ENCODE assay signal across 22 cellular contexts in the genomic region with DNA sequence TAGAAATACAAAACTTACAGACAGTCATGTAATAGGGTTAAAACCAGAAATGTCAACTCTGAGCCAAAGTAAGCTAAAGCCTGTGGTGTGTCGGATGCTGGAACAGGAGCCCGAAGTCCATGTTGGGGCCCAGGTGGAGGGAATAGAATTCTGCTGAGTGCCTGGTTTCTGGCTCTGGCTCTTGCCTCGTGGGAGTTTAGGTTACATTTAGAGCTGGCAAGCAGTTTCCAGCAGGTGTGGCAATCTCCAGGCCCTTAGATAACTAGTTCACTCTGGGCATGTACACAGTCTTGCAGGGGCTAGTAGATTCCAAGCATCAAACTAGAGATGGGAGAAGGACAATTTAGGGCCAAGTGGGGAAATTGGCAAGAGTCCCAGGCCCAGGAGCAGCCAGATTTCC. TPM values are rescaled to one million over a fixed set of nuclear protein-coding genes. Genes with fewer than 3 reads are reported as not detected.
DNase-seq lines count a peak whose midpoint lies in the region; ATAC-seq and TF ChIP-seq lines count a peak whose summit lies in the region.
"Had no signal": no experiment of that assay in that cellular context is flagged by ENCODE, and none has a peak within 500 bp of the region (broad histone marks: within the 10 kb centered on the region; RNA-seq: fewer than 3 reads in every experiment).

No MANE protein-coding gene starts in this region.

- no peak overlapping the region for H3K4me3 Mint-ChIP-seq in nephron
- H3K4me3 Mint-ChIP-seq: CD8-positive, alpha-beta memory T cell had no signal

- H3K4me3 ChIP-seq in esophagus squamous epithelium (no peak overlapping the region), testis (no peak overlapping the region)
- H3K4me3 ChIP-seq: BLaER1 treated with 17β-estradiol and CSF1 and Interleukin-3, amounts not matched to agents 10 nM and 100 nM; GM23248; HAP-1 had no signal

- H3K9me3 ChIP-seq in esophagus squamous epithelium (peaks cover 0 to 7% (median 0%) of the 10 kb centered on the region in 3 donors), testis (no peaks in the 10 kb centered on the region)
- H3K9me3 ChIP-seq: HAP-1, SK-N-SH had no signal

- H3K27me3 ChIP-seq in esophagus squamous epithelium (no peaks in the 10 kb centered on the region), testis (no peaks in the 10 kb centered on the region)

- DNase-seq in G401 (ENCODE audit: low spot score) (peak; percentile 51), NCI-H1105 treated with DMSO at 0.1 percent for 48 hours (lab: John Stamatoyannopoulos, UW) (peak; percentile 48), left cardiac atrium (no peak), hypothalamus (lab: John Stamatoyannopoulos, UW) (no peak), esophagus squamous epithelium (lab: John Stamatoyannopoulos, UW) (no peak), testis (no peak)
- DNase-seq: CD8-positive, alpha-beta memory T cell; DND-41; GM23248; IMR-90; NCI-H1436; NCI-H2029; NCI-H510A; NCI-H774; OCI-M1; SHP77 treated with DMSO at 0.1 percent for 48 hours; SK-N-SH had no signal

- peaks cover 25% of the 10 kb centered on the region for H3K9me3 Mint-ChIP-seq in nephron

- no peaks in the 10 kb centered on the region for H3K36me3 Mint-ChIP-seq in nephron (ENCODE audit: low read depth)
- H3K36me3 Mint-ChIP-seq: CD8-positive, alpha-beta memory T cell had no signal

- peaks cover 0 to 23% (median 8%) of the 10 kb centered on the region in 3 donors for H3K4me1 ChIP-seq in esophagus squamous epithelium
- no peaks in the 10 kb centered on the region for H3K4me1 ChIP-seq in testis
- H3K4me1 ChIP-seq: BLaER1 treated with 17β-estradiol and CSF1 and Interleukin-3, amounts not matched to agents 10 nM and 100 nM; HAP-1 had no signal

- H3K27me3 Mint-ChIP-seq in nephron (ENCODE audit: low read depth) = peaks cover 27% of the 10 kb centered on the region

- intact Hi-C loops in left cardiac atrium (cut with DNase I) (loop anchor here in 1 of 2 donors (10.0 kb wide), 1 partner anchor 56 kb away; a partner anchor contains a TSS), esophagus squamous epithelium (cut with DNase I) (loop anchor here (10.0 kb wide), 1 partner anchor 246 kb away; no protein-coding TSS in a partner anchor), testis (cut with DNase I; ENCODE audit: low total_unique reads) (no loop called here)

- in situ Hi-C loops in G401 (cut with HindIII; ENCODE audit: low sequenced_read_pairs) = loop anchor here (25.0 kb wide), 1 partner anchor 314 kb away; no protein-coding TSS in a partner anchor

- H3K27ac ChIP-seq in esophagus squamous epithelium = no peak overlapping the region
- H3K27ac ChIP-seq in testis = no peak overlapping the region
- H3K27ac ChIP-seq: BLaER1 treated with 17β-estradiol and CSF1 and Interleukin-3, amounts not matched to agents 10 nM and 100 nM; GM23248; HL-60 had no signal

- ATAC-seq in left cardiac atrium = peak; percentile 44 to 82

- H3K36me3 ChIP-seq in esophagus squamous epithelium = no peaks in the 10 kb centered on the region
- H3K36me3 ChIP-seq in testis (ENCODE audit: low read depth, missing control alignments) = no peaks in the 10 kb centered on the region
- H3K36me3 ChIP-seq: BLaER1 treated with 17β-estradiol and CSF1 and Interleukin-3, amounts not matched to agents 10 nM and 100 nM; HAP-1 had no signal

- H3K27ac Mint-ChIP-seq in nephron = peak overlapping the region in 2 of 3 experiments; percentile 11 to 49
- H3K27ac Mint-ChIP-seq: CD8-positive, alpha-beta memory T cell had no signal

- no peak for TF ChIP-seq POLR2A in esophagus squamous epithelium (IDR thresholded peaks at IDR 0.05)
- no peak for TF ChIP-seq POLR2A in testis (IDR thresholded peaks at IDR 0.05)

- TF ChIP-seq CTCF in nephron (IDR thresholded peaks at IDR 0.05; ENCODE audit: unreplicated experiment in 3 of 3) (no peak), esophagus squamous epithelium (IDR thresholded peaks at IDR 0.05) (no peak), testis (IDR thresholded peaks at IDR 0.05) (no peak)

- 0 to 34% methylated on average over 1 to 3 of the region's 3 CpGs for WGBS in esophagus squamous epithelium, 2 donors
- 42 to 43% methylated on average over 3 of the region's 3 CpGs for WGBS in testis, 2 donors

- peaks cover 14% of the 10 kb centered on the region for H3K4me1 Mint-ChIP-seq in nephron
- H3K4me1 Mint-ChIP-seq: CD8-positive, alpha-beta memory T cell had no signal

RNA-seq across cellular contexts. Expression of a gene that starts 56.3 kb away (rescaled TPM):
- 0.06 TPM in 1 of 2 replicates, not detected in the other for total RNA-seq in G401 (2014; rRNA removed; shearing (Covaris generic))
- total RNA-seq in left cardiac atrium = 10 to 100 TPM in 1 of 2 donors, 1 to 10 TPM in 1; 9.1 to 11.2 TPM
- 10 to 100 TPM; 21.6 to 23.7 (median 22.8) TPM for total RNA-seq in esophagus squamous epithelium
- 10 to 100 TPM; 15.2 to 17.7 TPM for total RNA-seq in testis
- polyA plus RNA-seq in testis (ENCODE audit: insufficient read depth, low read depth, low replicate concordance) = 5.8 TPM
- total RNA-seq: CD8-positive, alpha-beta memory T cell; GM23248; HT1080 had no signal
- polyA plus RNA-seq: CD8-positive, alpha-beta memory T cell; GM23248 had no signal

Comparison
In these comparisons a context has a peak if more than half of its experiments do, and no peak if none do; other contexts are left out.
1. DNase-seq: peak in G401 (single experiment) and NCI-H1105 treated with DMSO at 0.1 percent for 48 hours (single experiment); none in left cardiac atrium (single experiment), hypothalamus (0 of 51), esophagus squamous epithelium (single experiment) and testis (single experiment).